9 cellular contexts compared by ENCODE assay signal in genomic region chr14:74514471-74514932, GRCh38. TPM values are rescaled to one million over a fixed set of nuclear protein-coding genes. Genes with fewer than 3 reads are reported as not detected.
DNase-seq lines count a peak whose midpoint lies in the region; ATAC-seq and TF ChIP-seq lines count a peak whose summit lies in the region.
"Had no signal": no experiment of that assay in that cellular context is flagged by ENCODE, and none has a peak within 500 bp of the region (broad histone marks: within the 10 kb centered on the region; RNA-seq: fewer than 3 reads in every experiment).

No MANE protein-coding gene starts in this region.

- peaks cover 17% of the 10 kb centered on the region for H3K27me3 Mint-ChIP-seq in nephron progenitor cell (ENCODE audit: low read depth, poor library complexity)

- DNase-seq in GM20000 (ENCODE audit: low spot score) (peak; percentile 28), NOMO-1 treated with DMSO at 0.1 percent for 48 hours (lab: John Stamatoyannopoulos, UW; ENCODE audit: unreplicated experiment) (peak; percentile 69), fibroblast of mammary gland (ENCODE audit: low read depth) (peak; percentile 84), skeletal muscle cell (ENCODE audit: low read depth) (peak; percentile 61), ACHN (no peak), nephron progenitor cell (no peak), SK-N-DZ (ENCODE audit: low spot score) (no peak)

- peak overlapping the region; percentile 3 for H3K4me3 ChIP-seq in fibroblast of mammary gland (ENCODE audit: control insufficient read depth, low read depth, low read length)
- H3K4me3 ChIP-seq in skeletal muscle cell (ENCODE audit: low read depth, low read length), result peak overlapping the region; percentile 13
- H3K4me3 ChIP-seq: SJCRH30 had no signal

- ATAC-seq in HG03097 (IDR thresholded peaks at IDR 0.05; ENCODE audit: low FRiP score, unreplicated experiment), result no peak

- no peaks in the 10 kb centered on the region for H3K9me3 Mint-ChIP-seq in nephron progenitor cell

- no peak overlapping the region for H3K27ac Mint-ChIP-seq in nephron progenitor cell

- H3K4me1 Mint-ChIP-seq in nephron progenitor cell, result peaks cover 30% of the 10 kb centered on the region

- H3K4me3 Mint-ChIP-seq in nephron progenitor cell, result no peak overlapping the region

- H3K36me3 Mint-ChIP-seq in nephron progenitor cell (ENCODE audit: low read depth), result no peaks in the 10 kb centered on the region

- TF ChIP-seq CTCF in GM20000 (IDR thresholded peaks at IDR 0.05; ENCODE audit: extremely low read depth, missing control alignments) (no peak), fibroblast of mammary gland (conservative IDR thresholded peaks at IDR 0.05; ENCODE audit: control insufficient read depth, insufficient read depth, low read depth, low read length) (no peak), nephron progenitor cell (IDR thresholded peaks at IDR 0.05) (no peak)

- in situ Hi-C loops in ACHN (cut with HindIII; ENCODE audit: low pct_ligation_motif_present, low pct_unique_long_range_greater_than_20kb, low sequenced_read_pairs), result no loop called here

RNA-seq across cellular contexts. Expression of gene ISCA2, which starts 20.9 kb away (rescaled TPM):
- polyA plus RNA-seq in SK-N-DZ (2014; cell fraction: cytosol; rRNA removed), result 19.5 and 22.9 TPM in 2 replicates
- 17.7 and 21.2 TPM in 2 replicates for polyA plus RNA-seq in SK-N-DZ (2014; cell fraction: nucleus; rRNA removed)

RNA-seq across cellular contexts. Expression of gene NPC2, which starts 21.4 kb away (rescaled TPM):
- 29.6 and 42.5 TPM in 2 replicates for polyA plus RNA-seq in SK-N-DZ (2014; cell fraction: cytosol; rRNA removed)
- polyA plus RNA-seq in SK-N-DZ (2014; cell fraction: nucleus; rRNA removed), result 22.1 and 22.7 TPM in 2 replicates

Comparison
In these comparisons a context has a peak if more than half of its experiments do, and no peak if none do; other contexts are left out.
1. DNase-seq: peak in GM20000 (single experiment), NOMO-1 treated with DMSO at 0.1 percent for 48 hours (single experiment), fibroblast of mammary gland (single experiment) and skeletal muscle cell (single experiment); none in ACHN (single experiment), nephron progenitor cell (single experiment) and SK-N-DZ (single experiment).